14 cellular contexts compared by ENCODE assay signal in genomic region chr10:60666221-60666620, GRCh38.
DNase-seq lines count a peak whose midpoint lies in the region; ATAC-seq and TF ChIP-seq lines count a peak whose summit lies in the region.
"Had no signal": no experiment of that assay in that cellular context is flagged by ENCODE, and none has a peak within 500 bp of the region (broad histone marks: within the 10 kb centered on the region; RNA-seq: fewer than 3 reads in every experiment).

No MANE protein-coding gene starts in this region.

- no peak overlapping the region for H3K27ac Mint-ChIP-seq in activated T-cell treated with anti-CD3 and anti-CD28 coated beads, Interleukin-2, amount 50 U/mL, for 72 hours
- no peak overlapping the region for H3K27ac Mint-ChIP-seq in WTC11

- peaks cover 0 to 7% of the 10 kb centered on the region in 2 experiments for H3K27me3 ChIP-seq in mesenchymal stem cell (ENCODE audit: control insufficient read depth in 1 of 2, insufficient read depth in 1 of 2, low read length in 2 of 2)
- H3K27me3 ChIP-seq: cardiac muscle cell had no signal

- no peak overlapping the region for H2BK120ac ChIP-seq in mesenchymal stem cell (ENCODE audit: low read depth, low read length)

- no peak overlapping the region for H2BK12ac ChIP-seq in mesenchymal stem cell (ENCODE audit: low read length in 2 of 2)

- H3K4me3 ChIP-seq in mesenchymal stem cell (ENCODE audit: insufficient read depth in 1 of 2, low read depth in 1 of 2, low read length in 2 of 2) = no peak overlapping the region
- H3K4me3 ChIP-seq: cardiac muscle cell had no signal

- WGBS in mesenchymal stem cell = 80% methylated on average over 1 of the region's 2 CpGs

- no peak overlapping the region for H2AK5ac ChIP-seq in mesenchymal stem cell (ENCODE audit: low read length, severe bottlenecking)

- H3K4me2 ChIP-seq in mesenchymal stem cell (ENCODE audit: low read length, poor library complexity, severe bottlenecking) = no peak overlapping the region

- peaks cover 6% of the 10 kb centered on the region for H3K4me1 ChIP-seq in mesenchymal stem cell (ENCODE audit: control insufficient read depth, insufficient read depth, low read depth, low read length)

- H3K27me3 Mint-ChIP-seq in activated T-cell treated with anti-CD3 and anti-CD28 coated beads, Interleukin-2, amount 50 U/mL, for 72 hours (ENCODE audit: low read depth) = no peaks in the 10 kb centered on the region
- H3K27me3 Mint-ChIP-seq in WTC11 (ENCODE audit: low read depth) = no peaks in the 10 kb centered on the region

- no peak overlapping the region for H4K91ac ChIP-seq in mesenchymal stem cell (ENCODE audit: low read length)

- POLR2A ChIA-PET in WTC11 (lab: Charles Lee) = no interaction called here

- no peaks in the 10 kb centered on the region for H3K9me3 ChIP-seq in mesenchymal stem cell (ENCODE audit: control insufficient read depth, low read length)

- H3K18ac ChIP-seq in mesenchymal stem cell (ENCODE audit: low read depth in 1 of 2, low read length in 2 of 2) = no peak overlapping the region

- no peak for TF ChIP-seq CTCF in WTC11 (IDR thresholded peaks at IDR 0.05)

- peak; percentile 77 to 84 for ATAC-seq in activated T-cell treated with anti-CD3 and anti-CD28 coated beads, Interleukin-2, amount 50 U/mL, for 72 hours (replicated peaks in 1 of 2)
- ATAC-seq in WTC11 = no peak

- no peak overlapping the region for H3K27ac ChIP-seq in mesenchymal stem cell (ENCODE audit: low read length, poor library complexity, severe bottlenecking)
- H3K27ac ChIP-seq: cardiac muscle cell, parathyroid adenoma had no signal

- H3K9ac ChIP-seq in mesenchymal stem cell (ENCODE audit: low read length) = no peak overlapping the region
- H3K9ac ChIP-seq: parathyroid adenoma had no signal

- no peaks in the 10 kb centered on the region for H3K36me3 Mint-ChIP-seq in activated T-cell treated with anti-CD3 and anti-CD28 coated beads, Interleukin-2, amount 50 U/mL, for 72 hours (ENCODE audit: insufficient read depth in 2 of 2)
- no peaks in the 10 kb centered on the region for H3K36me3 Mint-ChIP-seq in WTC11

- no peaks in the 10 kb centered on the region for H3K36me3 ChIP-seq in mesenchymal stem cell (ENCODE audit: control insufficient read depth in 1 of 2, insufficient read depth in 2 of 2, low read depth in 1 of 2, low read length in 2 of 2)
- H3K36me3 ChIP-seq: cardiac muscle cell had no signal

- H3K4me3 Mint-ChIP-seq in activated T-cell treated with anti-CD3 and anti-CD28 coated beads, Interleukin-2, amount 50 U/mL, for 72 hours = no peak overlapping the region
- no peak overlapping the region for H3K4me3 Mint-ChIP-seq in WTC11

- peak; percentile 12 to 14 for DNase-seq in activated T-cell treated with anti-CD3 and anti-CD28 coated beads, Interleukin-2, amount 50 U/mL, for 72 hours
- no peak for DNase-seq in activated T-cell treated with anti-CD3 and anti-CD28 coated beads, Interleukin-2, amount 50 U/mL, for 48 hours
- DNase-seq in NCI-H345 treated with DMSO at 0.1 percent for 48 hours (lab: John Stamatoyannopoulos, UW; ENCODE audit: unreplicated experiment) (peak; percentile 25), amniotic epithelial cell (ENCODE audit: low read depth) (peak; percentile 96), mesenchymal stem cell (peak; percentile 30), NCI-H1930 (lab: John Stamatoyannopoulos, UW) (no peak), WTC11 (ENCODE audit: low spot score) (no peak), SHP77 (lab: John Stamatoyannopoulos, UW) (no peak)
- DNase-seq: activated gamma-delta T cell treated with Interleukin-2 at 50 U/mL for 16 hours; NCI-H1694; NCI-H82; stimulated activated CD4-positive, alpha-beta T cell treated with anti-CD3 and anti-CD28 coated beads, Interleukin-12 subunit alpha, Interleukin-12 subunit beta, amount 100 ng/mL, for 4 hours had no signal

- H4K8ac ChIP-seq in mesenchymal stem cell (ENCODE audit: low read length) = no peak overlapping the region

- CTCF ChIA-PET in WTC11 (lab: Charles Lee) = no interaction called here

- no peak overlapping the region for H2BK15ac ChIP-seq in mesenchymal stem cell (ENCODE audit: low read depth, poor library complexity, severe bottlenecking)

- H2BK5ac ChIP-seq in mesenchymal stem cell (ENCODE audit: low read depth, low read length, poor library complexity, severe bottlenecking) = no peak overlapping the region

- H3K79me1 ChIP-seq in mesenchymal stem cell (replicated peaks; ENCODE audit: low read length, poor library complexity, severe bottlenecking) = peaks cover 1% of the 10 kb centered on the region

- no peak overlapping the region for H3K23ac ChIP-seq in mesenchymal stem cell (ENCODE audit: low read length in 2 of 2)

- no peak overlapping the region for H3K4ac ChIP-seq in mesenchymal stem cell (ENCODE audit: low read depth in 1 of 2, low read length in 2 of 2)

- no peak overlapping the region for H2AFZ ChIP-seq in mesenchymal stem cell (ENCODE audit: low read depth, low read length)
- H2AFZ ChIP-seq: parathyroid adenoma had no signal

- H3K9me3 Mint-ChIP-seq in activated T-cell treated with anti-CD3 and anti-CD28 coated beads, Interleukin-2, amount 50 U/mL, for 72 hours = peaks cover 0 to under 1% of the 10 kb centered on the region in 2 donors
- peaks cover under 1% of the 10 kb centered on the region; the same call in 1 of the 2 replicates for H3K9me3 Mint-ChIP-seq in WTC11

- no peak overlapping the region for H3K14ac ChIP-seq in mesenchymal stem cell (ENCODE audit: low read length in 2 of 2)

- H3K4me1 Mint-ChIP-seq in activated T-cell treated with anti-CD3 and anti-CD28 coated beads, Interleukin-2, amount 50 U/mL, for 72 hours (ENCODE audit: low read depth) = peaks cover 27% of the 10 kb centered on the region
- H3K4me1 Mint-ChIP-seq in WTC11 = peaks cover 61% of the 10 kb centered on the region

TF ChIP-seq in WTC11, 78 proteins besides CTCF, POLR2A, EP300 and RAD21:
- no peak for TF ChIP-seq ELF4 (CRISPR knock-in tag; IDR thresholded peaks at IDR 0.05; ENCODE audit: low read depth)
- no peak for TF ChIP-seq ZNF512 (CRISPR knock-in tag; IDR thresholded peaks at IDR 0.05; ENCODE audit: borderline replicate concordance)
- TF ChIP-seq ZNF317 (CRISPR knock-in tag; IDR thresholded peaks at IDR 0.05; ENCODE audit: borderline replicate concordance, low read depth) = no peak
- no peak for TF ChIP-seq CDX4 (CRISPR knock-in tag; IDR thresholded peaks at IDR 0.05; ENCODE audit: borderline replicate concordance)
- TF ChIP-seq NR3C1 (CRISPR knock-in tag; conservative IDR thresholded peaks at IDR 0.05; ENCODE audit: low read depth) = no peak
- TF ChIP-seq FOXK1 (CRISPR knock-in tag; IDR thresholded peaks at IDR 0.05) = no peak
- TF ChIP-seq IRF2 (CRISPR knock-in tag; IDR thresholded peaks at IDR 0.05; ENCODE audit: borderline replicate concordance, low read depth) = no peak
- TF ChIP-seq, protein P1, sequence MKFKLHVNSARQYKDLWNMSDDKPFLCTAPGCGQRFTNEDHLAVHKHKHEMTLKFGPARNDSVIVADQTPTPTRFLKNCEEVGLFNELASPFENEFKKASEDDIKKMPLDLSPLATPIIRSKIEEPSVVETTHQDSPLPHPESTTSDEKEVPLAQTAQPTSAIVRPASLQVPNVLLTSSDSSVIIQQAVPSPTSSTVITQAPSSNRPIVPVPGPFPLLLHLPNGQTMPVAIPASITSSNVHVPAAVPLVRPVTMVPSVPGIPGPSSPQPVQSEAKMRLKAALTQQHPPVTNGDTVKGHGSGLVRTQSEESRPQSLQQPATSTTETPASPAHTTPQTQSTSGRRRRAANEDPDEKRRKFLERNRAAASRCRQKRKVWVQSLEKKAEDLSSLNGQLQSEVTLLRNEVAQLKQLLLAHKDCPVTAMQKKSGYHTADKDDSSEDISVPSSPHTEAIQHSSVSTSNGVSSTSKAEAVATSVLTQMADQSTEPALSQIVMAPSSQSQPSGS (CRISPR knock-in tag; IDR thresholded peaks at IDR 0.05; ENCODE audit: borderline replicate concordance, low read depth) = no peak
- TF ChIP-seq, protein P2, sequence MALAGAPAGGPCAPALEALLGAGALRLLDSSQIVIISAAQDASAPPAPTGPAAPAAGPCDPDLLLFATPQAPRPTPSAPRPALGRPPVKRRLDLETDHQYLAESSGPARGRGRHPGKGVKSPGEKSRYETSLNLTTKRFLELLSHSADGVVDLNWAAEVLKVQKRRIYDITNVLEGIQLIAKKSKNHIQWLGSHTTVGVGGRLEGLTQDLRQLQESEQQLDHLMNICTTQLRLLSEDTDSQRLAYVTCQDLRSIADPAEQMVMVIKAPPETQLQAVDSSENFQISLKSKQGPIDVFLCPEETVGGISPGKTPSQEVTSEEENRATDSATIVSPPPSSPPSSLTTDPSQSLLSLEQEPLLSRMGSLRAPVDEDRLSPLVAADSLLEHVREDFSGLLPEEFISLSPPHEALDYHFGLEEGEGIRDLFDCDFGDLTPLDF (CRISPR knock-in tag; IDR thresholded peaks at IDR 0.05) = no peak

Comparison
In these comparisons a context has a peak if more than half of its experiments do, and no peak if none do; other contexts are left out.
1. DNase-seq: peak in activated T-cell treated with anti-CD3 and anti-CD28 coated beads, Interleukin-2, amount 50 U/mL, for 72 hours (2 of 2), NCI-H345 treated with DMSO at 0.1 percent for 48 hours (single experiment), amniotic epithelial cell (single experiment) and mesenchymal stem cell (single experiment); none in activated T-cell treated with anti-CD3 and anti-CD28 coated beads, Interleukin-2, amount 50 U/mL, for 48 hours (0 of 2), NCI-H1930 (0 of 2), WTC11 (single experiment) and SHP77 (0 of 2).